Comparison of ENCODE assay signal across 1 cellular context in genomic region chr1:166910396-166910994, GRCh38.
A peak's percentile ranks its signal among the peaks of the same experiment; 100 is the strongest.
TF ChIP-seq lines count a peak whose summit lies in the region.

No MANE protein-coding gene starts in this region.

TF ChIP-seq in GM12878, 131 proteins besides CTCF, POLR2A, EP300 and RAD21 (continued from another document):
- TF ChIP-seq BACH1 (IDR thresholded peaks at IDR 0.05; ENCODE audit: borderline replicate concordance): peak; percentile 67; the same call in 1 of the 2 replicates
- TF ChIP-seq USF2 (IDR thresholded peaks at IDR 0.05; ENCODE audit: borderline replicate concordance, low read depth, low read length): no peak
